26 cellular contexts compared by ENCODE assay signal in genomic region chr9:472676-473075, GRCh38.
"Had no signal": no experiment of that assay in that cellular context is flagged by ENCODE, and none has a peak within 500 bp of the region (broad histone marks: within the 10 kb centered on the region; RNA-seq: fewer than 3 reads in every experiment).

No MANE protein-coding gene starts in this region.

- H3K4me3 ChIP-seq: adrenal gland, SK-N-MC had no signal

- H3K27ac ChIP-seq: adrenal gland, SK-N-MC, VCaP had no signal

- H3K36me3 ChIP-seq: adrenal gland had no signal

- H3K27me3 ChIP-seq: adrenal gland had no signal

- DNase-seq: activated CD4-positive, alpha-beta T cell treated with anti-CD3 and anti-CD28 coated beads for 4 hours; activated CD4-positive, alpha-beta T cell treated with anti-CD3 and anti-CD28 coated beads, Interleukin-2, amount 50 U/mL, for 4 hours; activated CD4-positive, CD25-positive, alpha-beta regulatory T cell; activated CD8-positive, alpha-beta memory T cell treated with anti-CD3 and anti-CD28 coated beads, Interleukin-2, amount 50 U/mL, for 48 hours; activated CD8-positive, alpha-beta T cell treated with anti-CD3 and anti-CD28 coated beads, Interleukin-2, amount 10 ng/mL, durations not matched to agents 7 days and 5 days; activated naive CD4-positive, alpha-beta T cell treated with anti-CD3 and anti-CD28 coated beads, Interleukin-2, amount 50 U/mL, for 16 hours; activated naive CD8-positive, alpha-beta T cell treated with anti-CD3 and anti-CD28 coated beads, Interleukin-2, amount 10 ng/mL, durations not matched to agents 7 days and 5 days; activated T-cell treated with anti-CD3 and anti-CD28 coated beads, Interleukin-2, amount 50 U/mL, for 1 hour; adrenal gland; anterior cingulate cortex; caudate nucleus; Kasumi-1; KBM-7; NCI-H146; NCI-H187 treated with DMSO at 0.1 percent for 48 hours; NCI-H2081 treated with DMSO at 0.1 percent for 48 hours; NCI-H2227 treated with DMSO at 0.1 percent for 48 hours; NCI-H510A; NCI-H526 treated with DMSO at 0.1 percent for 48 hours; NCI-H82; RPMI8226; T-helper 1 cell had no signal

- ATAC-seq: activated CD8-positive, alpha-beta T cell treated with anti-CD3 and anti-CD28 coated beads, Interleukin-2, amount 10 ng/mL, durations not matched to agents 7 days and 5 days; Panc1; Right ventricle myocardium inferior had no signal
